ENCODE assay signal across 15 cellular contexts in the genomic region with DNA sequence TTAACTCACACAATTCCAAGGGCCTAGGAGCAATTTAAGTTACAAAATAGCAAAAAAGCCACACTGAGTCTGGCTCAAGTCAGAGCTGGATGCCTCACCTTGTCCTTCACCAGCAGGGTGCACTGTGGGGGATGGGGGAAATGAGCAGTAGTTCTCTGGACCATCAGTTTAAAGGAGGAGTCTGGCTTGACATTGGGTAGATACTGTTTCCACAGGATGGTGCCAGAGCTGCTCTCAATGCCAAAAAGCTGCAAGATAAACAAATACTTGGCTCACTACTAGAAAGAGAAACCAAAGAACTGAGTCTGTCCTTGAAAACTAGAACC. TPM values are rescaled to one million over a fixed set of nuclear protein-coding genes. Genes with fewer than 3 reads are reported as not detected.
DNase-seq lines count a peak whose midpoint lies in the region; ATAC-seq and TF ChIP-seq lines count a peak whose summit lies in the region.
"Had no signal": no experiment of that assay in that cellular context is flagged by ENCODE, and none has a peak within 500 bp of the region (broad histone marks: within the 10 kb centered on the region; RNA-seq: fewer than 3 reads in every experiment).

No MANE protein-coding gene starts in this region.

- POLR2A ChIA-PET in activated CD4-positive, alpha-beta T cell treated with anti-CD3 and anti-CD28 coated beads, Interleukin-2, amount 10 ng/mL, durations not matched to agents 7 days and 5 days (lab: Charles Lee) = no interaction called here

- H3K4me3 ChIP-seq in H7 (ENCODE audit: insufficient read depth, low read depth, low read length) = no peak overlapping the region
- H3K4me3 ChIP-seq in heart left ventricle = no peak overlapping the region
- no peak overlapping the region for H3K4me3 ChIP-seq in retinal pigment epithelial cell (ENCODE audit: low read length)
- H3K4me3 ChIP-seq: ascending aorta, HAP-1, SJSA1 had no signal

- CTCF ChIA-PET in activated CD4-positive, alpha-beta T cell treated with anti-CD3 and anti-CD28 coated beads, Interleukin-2, amount 10 ng/mL, durations not matched to agents 7 days and 5 days (lab: Charles Lee) = interaction anchor here (2.2 kb wide), 1 partner anchor 9 kb away, joined by 7 read pairs; no protein-coding TSS in a partner anchor

- in situ Hi-C loops in GM13977 (cut with MboI; ENCODE audit: low pct_unique_long_range_greater_than_20kb, low sequenced_read_pairs, unreplicated experiment) = no loop called here

- no peaks in the 10 kb centered on the region for H3K9me3 ChIP-seq in heart left ventricle
- H3K9me3 ChIP-seq: ascending aorta, HAP-1, SJSA1 had no signal

- DNase-seq in H7 (peak; percentile 20), amniotic epithelial cell (ENCODE audit: low read depth) (peak; percentile 51), heart left ventricle (peak in 4 of 5 donors; percentile 39 to 72 (median 56)), retinal pigment epithelial cell (ENCODE audit: low read depth) (no peak), GM13977 (ENCODE audit: low spot score) (no peak)
- no peak for DNase-seq in activated CD4-positive, alpha-beta T cell treated with anti-CD3 and anti-CD28 coated beads, Interleukin-2, amount 10 ng/mL, durations not matched to agents 7 days and 5 days
- DNase-seq: activated CD8-positive, alpha-beta T cell treated with anti-CD3 and anti-CD28 coated beads for 36 hours; DMS79 treated with DMSO at 0.1 percent for 48 hours; hypothalamus; NCI-H1436 treated with DMSO at 0.1 percent for 48 hours had no signal

- H3K36me3 ChIP-seq in H7 (replicated peaks; ENCODE audit: control insufficient read depth, insufficient read depth, low read length) = peaks cover 48% of the 10 kb centered on the region
- peaks cover 2 to 100% (median 93%) of the 10 kb centered on the region in 9 donors for H3K36me3 ChIP-seq in heart left ventricle

- no peak overlapping the region for H3K27ac Mint-ChIP-seq in activated CD4-positive, alpha-beta T cell treated with anti-CD3 and anti-CD28 coated beads, Interleukin-2, amount 10 ng/mL, durations not matched to agents 7 days and 5 days
- H3K27ac Mint-ChIP-seq: activated CD8-positive, alpha-beta T cell treated with anti-CD3 and anti-CD28 coated beads for 36 hours had no signal

- no peaks in the 10 kb centered on the region for H3K4me1 Mint-ChIP-seq in activated CD4-positive, alpha-beta T cell treated with anti-CD3 and anti-CD28 coated beads, Interleukin-2, amount 10 ng/mL, durations not matched to agents 7 days and 5 days

- H3K4me3 Mint-ChIP-seq in activated CD4-positive, alpha-beta T cell treated with anti-CD3 and anti-CD28 coated beads, Interleukin-2, amount 10 ng/mL, durations not matched to agents 7 days and 5 days = no peak overlapping the region
- H3K4me3 Mint-ChIP-seq: activated CD8-positive, alpha-beta T cell treated with anti-CD3 and anti-CD28 coated beads for 36 hours had no signal

- intact Hi-C loops in heart left ventricle (cut with DNase I) = loop anchor here in 1 of 10 donors (10.0 kb wide), 1 partner anchor 348 kb away; no protein-coding TSS in a partner anchor

- no peaks in the 10 kb centered on the region for H3K27me3 Mint-ChIP-seq in activated CD4-positive, alpha-beta T cell treated with anti-CD3 and anti-CD28 coated beads, Interleukin-2, amount 10 ng/mL, durations not matched to agents 7 days and 5 days
- H3K27me3 Mint-ChIP-seq: activated CD8-positive, alpha-beta T cell treated with anti-CD3 and anti-CD28 coated beads for 36 hours had no signal

- TF ChIP-seq CTCF in heart left ventricle (IDR thresholded peaks at IDR 0.05) = peak in 3 of 12 donors; percentile 22 to 38 (median 22)
- peak; percentile 13 for TF ChIP-seq CTCF in retinal pigment epithelial cell (conservative IDR thresholded peaks at IDR 0.05; ENCODE audit: low read depth, low read length)
- TF ChIP-seq CTCF in GM13977 (IDR thresholded peaks at IDR 0.05; ENCODE audit: extremely low read depth, insufficient read depth, missing control alignments) = no peak

- TF ChIP-seq POLR2A in heart left ventricle (IDR thresholded peaks at IDR 0.05) = no peak

- no peaks in the 10 kb centered on the region for H3K27me3 ChIP-seq in H7 (ENCODE audit: control insufficient read depth, insufficient read depth, low read length)
- H3K27me3 ChIP-seq in heart left ventricle = no peaks in the 10 kb centered on the region
- H3K27me3 ChIP-seq: ascending aorta, SJSA1 had no signal

- H3K27ac ChIP-seq in heart left ventricle = peak overlapping the region in 8 of 12 donors; percentile 31 to 79 (median 52)
- H3K27ac ChIP-seq: ascending aorta, SJSA1 had no signal

- ATAC-seq in heart left ventricle (peak; percentile 82 to 93 (median 92)), GM21447 (IDR thresholded peaks at IDR 0.05; ENCODE audit: unreplicated experiment) (no peak), GM21619 (IDR thresholded peaks at IDR 0.05; ENCODE audit: unreplicated experiment) (no peak)
- ATAC-seq: activated CD8-positive, alpha-beta T cell treated with anti-CD3 and anti-CD28 coated beads for 36 hours had no signal

- peaks cover 0 to 23% (median 9%) of the 10 kb centered on the region in 12 donors for H3K4me1 ChIP-seq in heart left ventricle
- H3K4me1 ChIP-seq: ascending aorta, HAP-1, SJSA1 had no signal

- peaks cover 31% of the 10 kb centered on the region for H3K36me3 Mint-ChIP-seq in activated CD4-positive, alpha-beta T cell treated with anti-CD3 and anti-CD28 coated beads, Interleukin-2, amount 10 ng/mL, durations not matched to agents 7 days and 5 days (ENCODE audit: low read depth)

- no peaks in the 10 kb centered on the region for H3K9me3 Mint-ChIP-seq in activated CD4-positive, alpha-beta T cell treated with anti-CD3 and anti-CD28 coated beads, Interleukin-2, amount 10 ng/mL, durations not matched to agents 7 days and 5 days
- H3K9me3 Mint-ChIP-seq: activated CD8-positive, alpha-beta T cell treated with anti-CD3 and anti-CD28 coated beads for 36 hours had no signal

RNA-seq across cellular contexts. Expression of a gene that starts 18.8 kb away (rescaled TPM):
- 58.6 and 65.5 TPM in 2 replicates for total RNA-seq in H7 (2014; rRNA removed; shearing (Covaris generic))
- 10 to 100 TPM; 23.4 to 54.5 (median 32.7) TPM for total RNA-seq in heart left ventricle
- polyA plus RNA-seq in heart left ventricle = 10 to 100 TPM; 10.1 to 27.2 TPM
- 10 to 100 TPM; 36.4 to 37.0 TPM for total RNA-seq in activated CD4-positive, alpha-beta T cell treated with anti-CD3 and anti-CD28 coated beads, Interleukin-2, amount 10 ng/mL, durations not matched to agents 7 days and 5 days

RNA-seq across cellular contexts. Expression of a gene that starts 19.1 kb away (rescaled TPM):
- total RNA-seq in H7 (2014; rRNA removed; shearing (Covaris generic)) = 77.4 and 82.4 TPM in 2 replicates
- total RNA-seq in heart left ventricle = 10 to 100 TPM in 6 of 9 donors, 1 to 10 TPM in 3; 8.3 to 17.4 (median 13.7) TPM
- 10 to 100 TPM; 19.3 to 56.3 TPM for polyA plus RNA-seq in heart left ventricle
- 10 to 100 TPM; 27.2 to 32.5 TPM for total RNA-seq in activated CD4-positive, alpha-beta T cell treated with anti-CD3 and anti-CD28 coated beads, Interleukin-2, amount 10 ng/mL, durations not matched to agents 7 days and 5 days

RNA-seq across cellular contexts. Expression of a gene that starts 22.4 kb away (rescaled TPM):
- 87.7 and 130 TPM in 2 replicates for total RNA-seq in H7 (2014; rRNA removed; shearing (Covaris generic))
- 100 to 1,000 TPM in 3 of 9 donors, 10 to 100 TPM in 6; 44.8 to 150 (median 94.4) TPM for total RNA-seq in heart left ventricle
- 10 to 100 TPM; 67.3 to 67.4 TPM for polyA plus RNA-seq in heart left ventricle
- 100 to 1,000 TPM; 116 to 125 TPM for total RNA-seq in activated CD4-positive, alpha-beta T cell treated with anti-CD3 and anti-CD28 coated beads, Interleukin-2, amount 10 ng/mL, durations not matched to agents 7 days and 5 days

RNA-seq across cellular contexts. Expression of a gene that starts 56.1 kb away (rescaled TPM):
- total RNA-seq in H7 (2014; rRNA removed; shearing (Covaris generic)) = 0.69 and 1.8 TPM in 2 replicates
- under 1 TPM in 5 of 9 donors, not detected in 4; 0.19 to 0.36 (median 0.20) TPM for total RNA-seq in heart left ventricle
- under 1 TPM in 1 of 2 donors, not detected in 1; 0.12 TPM for polyA plus RNA-seq in heart left ventricle
- under 1 TPM; 0.52 to 0.62 TPM for total RNA-seq in activated CD4-positive, alpha-beta T cell treated with anti-CD3 and anti-CD28 coated beads, Interleukin-2, amount 10 ng/mL, durations not matched to agents 7 days and 5 days

Comparison
In these comparisons a context has a peak if more than half of its experiments do, and no peak if none do; other contexts are left out.
1. DNase-seq: peak in H7 (single experiment), amniotic epithelial cell (single experiment) and heart left ventricle (4 of 5); none in retinal pigment epithelial cell (single experiment), GM13977 (single experiment) and activated CD4-positive, alpha-beta T cell treated with anti-CD3 and anti-CD28 coated beads, Interleukin-2, amount 10 ng/mL, durations not matched to agents 7 days and 5 days (single experiment).
2. ATAC-seq: peak in heart left ventricle (4 of 4); none in GM21447 (single experiment) and GM21619 (single experiment).